35 cellular contexts compared by ENCODE assay signal in genomic region chr5:151420127-151420526, GRCh38.
"Had no signal": no experiment of that assay in that cellular context is flagged by ENCODE, and none has a peak within 500 bp of the region (broad histone marks: within the 10 kb centered on the region; RNA-seq: fewer than 3 reads in every experiment).

No MANE protein-coding gene starts in this region.

- DNase-seq: Kasumi-1, KG1, MG63, MM.1S, MV-4-11, NCI-H1048, NCI-H1092, NCI-H1092 treated with DMSO at 0.1 percent for 48 hours, NCI-H1105, NCI-H1105 treated with DMSO at 0.1 percent for 48 hours, NCI-H1417, NCI-H1417 treated with DMSO at 0.1 percent for 48 hours, NCI-H1436, NCI-H1436 treated with DMSO at 0.1 percent for 48 hours, NCI-H1694, NCI-H1694 treated with DMSO at 0.1 percent for 48 hours, NCI-H187, NCI-H187 treated with DMSO at 0.1 percent for 48 hours, NCI-H1930, NCI-H2029, NCI-H2029 treated with DMSO at 0.1 percent for 48 hours, NCI-H2081, NCI-H2081 treated with DMSO at 0.1 percent for 48 hours, NCI-H2107, NCI-H2171, NCI-H2171 treated with DMSO at 0.1 percent for 48 hours, NCI-H2227 treated with DMSO at 0.1 percent for 48 hours, NCI-H226, NCI-H345, NCI-H446, NCI-H446 treated with DMSO at 0.1 percent for 48 hours, NCI-H510A, NCI-H510A treated with DMSO at 0.1 percent for 48 hours, NCI-H524 had no signal

- H3K4me3 ChIP-seq: MG63 had no signal

- H3K27ac ChIP-seq: KMS-11 had no signal

- H3K9ac ChIP-seq: KMS-11 had no signal

- H3K36me3 ChIP-seq: MG63 had no signal

- H3K4me2 ChIP-seq: KMS-11 had no signal
